Comparison of ENCODE assay signal across 8 cellular contexts in genomic region chr6:33620584-33621395, GRCh38. TPM values are rescaled to one million over a fixed set of nuclear protein-coding genes. Genes with fewer than 3 reads are reported as not detected.
A peak's percentile ranks its signal among the peaks of the same experiment; 100 is the strongest.
DNase-seq lines count a peak whose midpoint lies in the region; ATAC-seq and TF ChIP-seq lines count a peak whose summit lies in the region.

TSS of gene ITPR3 (plus strand) at chr6:33621322. CDS start at chr6:33621603, 281 bp downstream.

- in situ Hi-C loops in Panc1 (cut with HindIII; ENCODE audit: low pct_unique_long_range_greater_than_20kb, low sequenced_read_pairs), result no loop called here

- H3K36me3 Mint-ChIP-seq in activated T-helper 2 cell treated with anti-CD3 and anti-CD28 coated beads, Interferon-gamma antibody, Interleukin-2, Interleukin-4, amounts not matched to agents 10 μg/mL and 5 μg/mL and 100 μg/mL, durations not matched to agents 14 hours and 24 hours and 36 hours (ENCODE audit: low read depth), result peaks cover 16% of the 10 kb centered on the region

- peak within 1 kb of the TSS; percentile 97 for H3K4me2 ChIP-seq in parathyroid adenoma (ENCODE audit: low read length)

- H3K4me3 ChIP-seq in Panc1 (ENCODE audit: low read depth in 2 of 2, low read length in 2 of 2) (peak within 1 kb of the TSS; percentile 82 to 87), foreskin fibroblast (ENCODE audit: low read depth in 1 of 2, low read length in 2 of 2) (peak within 1 kb of the TSS; percentile 74 to 78), parathyroid adenoma (ENCODE audit: low read depth, low read length) (peak within 1 kb of the TSS; percentile 74), upper lobe of left lung (peak within 1 kb of the TSS; percentile 68 to 93 (median 78))

- peak in 1 of 4 donors; percentile 3 for TF ChIP-seq POLR2A in upper lobe of left lung (IDR thresholded peaks at IDR 0.05)

- H3K27me3 Mint-ChIP-seq in activated T-helper 2 cell treated with anti-CD3 and anti-CD28 coated beads, Interferon-gamma antibody, Interleukin-2, Interleukin-4, amounts not matched to agents 10 μg/mL and 5 μg/mL and 100 μg/mL, durations not matched to agents 14 hours and 24 hours and 36 hours (ENCODE audit: low read depth), result no peaks in the 10 kb centered on the region

- H3K27ac ChIP-seq in Panc1 (ENCODE audit: low read length) (peak within 1 kb of the TSS; percentile 87), parathyroid adenoma (no peak within 1 kb of the TSS), upper lobe of left lung (peak within 1 kb of the TSS; percentile 90 to 94 (median 93))

- no peaks in the 10 kb centered on the region for H3K9me3 Mint-ChIP-seq in activated T-helper 2 cell treated with anti-CD3 and anti-CD28 coated beads, Interferon-gamma antibody, Interleukin-2, Interleukin-4, amounts not matched to agents 10 μg/mL and 5 μg/mL and 100 μg/mL, durations not matched to agents 14 hours and 24 hours and 36 hours

- peak; percentile 72 for ATAC-seq in GM18907 (IDR thresholded peaks at IDR 0.05; ENCODE audit: unreplicated experiment)
- ATAC-seq in HG03196 (IDR thresholded peaks at IDR 0.05; ENCODE audit: unreplicated experiment), result peak; percentile 50
- peak; percentile 76 for ATAC-seq in Panc1
- ATAC-seq in upper lobe of left lung (ENCODE audit: low FRiP score in 2 of 2), result peak; percentile 55 to 76

- no peak within 1 kb of the TSS for H3K9ac ChIP-seq in parathyroid adenoma

- TF ChIP-seq EP300 in upper lobe of left lung (IDR thresholded peaks at IDR 0.05), result no peak

- H3K36me3 ChIP-seq in Panc1 (ENCODE audit: control insufficient read depth, insufficient read depth, low read length) (no peaks in the 10 kb centered on the region; the same call in 1 of the 2 replicates), parathyroid adenoma (ENCODE audit: control insufficient read depth, insufficient read depth, low read length) (no peaks in the 10 kb centered on the region), upper lobe of left lung (peaks cover 0 to 18% (median 0%) of the 10 kb centered on the region in 4 donors)

- peak within 1 kb of the TSS; percentile 98 for H2AFZ ChIP-seq in parathyroid adenoma

- 0% methylated on average over 5 to 35 of the region's 75 CpGs for WGBS in upper lobe of left lung, 2 donors

- CTCF ChIA-PET in Panc1 (lab: Charles Lee), result interaction anchor here (0.7 to 1.0 kb wide), 2 partner anchors 12 to 990 kb away, joined by 4 to 8 read pairs; no protein-coding TSS in a partner anchor

- H3K4me1 Mint-ChIP-seq in activated T-helper 2 cell treated with anti-CD3 and anti-CD28 coated beads, Interferon-gamma antibody, Interleukin-2, Interleukin-4, amounts not matched to agents 10 μg/mL and 5 μg/mL and 100 μg/mL, durations not matched to agents 14 hours and 24 hours and 36 hours (ENCODE audit: low read depth), result peaks cover 35% of the 10 kb centered on the region

- H3K9me3 ChIP-seq in Panc1 (ENCODE audit: control insufficient read depth, insufficient read depth, low read depth, low read length), result no peaks in the 10 kb centered on the region
- no peaks in the 10 kb centered on the region for H3K9me3 ChIP-seq in parathyroid adenoma (ENCODE audit: control insufficient read depth, low read length)
- H3K9me3 ChIP-seq in upper lobe of left lung, result no peaks in the 10 kb centered on the region

- H3K27me3 ChIP-seq in Panc1 (ENCODE audit: control insufficient read depth, insufficient read depth, low read length), result no peaks in the 10 kb centered on the region
- no peaks in the 10 kb centered on the region for H3K27me3 ChIP-seq in parathyroid adenoma (ENCODE audit: control insufficient read depth, insufficient read depth, low read length)
- H3K27me3 ChIP-seq in upper lobe of left lung, result peaks cover 0 to 8% (median 0%) of the 10 kb centered on the region in 4 donors

- DNase-seq in A172 (ENCODE audit: low spot score) (peak; percentile 66), Panc1 (ENCODE audit: low read depth, low spot score) (no peak), foreskin fibroblast (peak in 1 of 2 donors; percentile 87), upper lobe of left lung (peak; percentile 76 to 93)
- peak; percentile 73 for DNase-seq in activated T-helper 2 cell treated with anti-CD3 and anti-CD28 coated beads, Interferon-gamma antibody, Interleukin-2, Interleukin-4, amounts not matched to agents 10 μg/mL and 5 μg/mL and 100 μg/mL, durations not matched to agents 14 hours and 24 hours and 36 hours (ENCODE audit: low spot score)

- intact Hi-C loops in Panc1 (cut with micrococcal nuclease; ENCODE audit: unreplicated experiment), result loop anchor here (5.0 kb wide), 1 partner anchor 33 kb away; no protein-coding TSS in a partner anchor
- intact Hi-C loops in activated T-helper 2 cell treated with anti-CD3 and anti-CD28 coated beads, Interferon-gamma antibody, Interleukin-2, Interleukin-4, amounts not matched to agents 10 μg/mL and 5 μg/mL and 100 μg/mL, durations not matched to agents 14 hours and 24 hours and 36 hours (cut with micrococcal nuclease), result loop anchor here (2.0 kb wide), 2 partner anchors 36 to 50 kb away; no protein-coding TSS in a partner anchor

- H3K4me3 Mint-ChIP-seq in activated T-helper 2 cell treated with anti-CD3 and anti-CD28 coated beads, Interferon-gamma antibody, Interleukin-2, Interleukin-4, amounts not matched to agents 10 μg/mL and 5 μg/mL and 100 μg/mL, durations not matched to agents 14 hours and 24 hours and 36 hours (ENCODE audit: low read depth), result peak within 1 kb of the TSS; percentile 95

- H3K79me2 ChIP-seq in parathyroid adenoma, result no peaks in the 10 kb centered on the region

- POLR2A ChIA-PET in Panc1 (lab: Charles Lee), result interaction anchor here (0.6 to 1.4 kb wide), 4 partner anchors 22 to 1358 kb away, joined by 3 to 5 read pairs (median 4); no protein-coding TSS in a partner anchor

- BruUV-seq in Panc1 (replicated peaks; lab: Mats Ljungman, UMichigan), result no TSS peak

- H3K27ac Mint-ChIP-seq in activated T-helper 2 cell treated with anti-CD3 and anti-CD28 coated beads, Interferon-gamma antibody, Interleukin-2, Interleukin-4, amounts not matched to agents 10 μg/mL and 5 μg/mL and 100 μg/mL, durations not matched to agents 14 hours and 24 hours and 36 hours, result peak within 1 kb of the TSS; percentile 81

- TF ChIP-seq CTCF in Panc1 (IDR thresholded peaks at IDR 0.05) (no peak), foreskin fibroblast (IDR thresholded peaks at IDR 0.05; ENCODE audit: low read depth, low read length) (no peak), parathyroid adenoma (IDR thresholded peaks at IDR 0.05) (no peak), upper lobe of left lung (IDR thresholded peaks at IDR 0.05) (peak in 2 of 6 experiments; percentile 17 to 18)

- H3K4me1 ChIP-seq in Panc1 (ENCODE audit: control insufficient read depth, insufficient read depth, low read length), result peaks cover 32% of the 10 kb centered on the region
- peaks cover 6% of the 10 kb centered on the region for H3K4me1 ChIP-seq in parathyroid adenoma
- H3K4me1 ChIP-seq in upper lobe of left lung, result peaks cover 33 to 70% (median 44%) of the 10 kb centered on the region in 4 donors

RNA-seq across cellular contexts. Expression of gene ITPR3, which starts in this region (rescaled TPM):
- 57.5 and 59.8 TPM in 2 replicates for total RNA-seq in A172 (2014; rRNA removed; shearing (Covaris generic))
- total RNA-seq in Panc1 (2021; ENCODE audit: unreplicated experiment), result 65.8 TPM
- 58.9 TPM for polyA plus RNA-seq in Panc1 (2012; ENCODE audit: insufficient read length)
- total RNA-seq in activated T-helper 2 cell treated with anti-CD3 and anti-CD28 coated beads, Interferon-gamma antibody, Interleukin-2, Interleukin-4, amounts not matched to agents 10 μg/mL and 5 μg/mL and 100 μg/mL, durations not matched to agents 14 hours and 24 hours and 36 hours, result 40.7 and 41.7 TPM in 2 replicates
- total RNA-seq in upper lobe of left lung, result 100 to 1,000 TPM in 5 of 6 donors, 10 to 100 TPM in 1; 95.6 to 179 (median 137) TPM
